12 cellular contexts compared by ENCODE assay signal in genomic region chr7:90768301-90768700, GRCh38.
DNase-seq lines count a peak whose midpoint lies in the region; ATAC-seq and TF ChIP-seq lines count a peak whose summit lies in the region.
"Had no signal": no experiment of that assay in that cellular context is flagged by ENCODE, and none has a peak within 500 bp of the region (broad histone marks: within the 10 kb centered on the region; RNA-seq: fewer than 3 reads in every experiment).

No MANE protein-coding gene starts in this region.

- H3K27ac Mint-ChIP-seq in Caco-2 (ENCODE audit: unreplicated experiment) (peak overlapping the region; percentile 92), osteocyte (ENCODE audit: unreplicated experiment) (peak overlapping the region; percentile 52)
- H3K27ac Mint-ChIP-seq: GM23338 had no signal

- H3K27me3 Mint-ChIP-seq in Caco-2 (ENCODE audit: insufficient read depth, unreplicated experiment) (no peaks in the 10 kb centered on the region), osteocyte (ENCODE audit: unreplicated experiment) (no peaks in the 10 kb centered on the region)

- H3K4me3 ChIP-seq in Caco-2 (ENCODE audit: low read depth, low read length) (no peak overlapping the region), hepatocyte (no peak overlapping the region)
- H3K4me3 ChIP-seq: GM23338, K562 had no signal

- no peak overlapping the region for H2AFZ ChIP-seq in hepatocyte
- H2AFZ ChIP-seq: GM23338 had no signal

- H3K9me3 ChIP-seq in Caco-2 (no peaks in the 10 kb centered on the region), hepatocyte (ENCODE audit: low read depth) (no peaks in the 10 kb centered on the region)

- H3K4me2 ChIP-seq in hepatocyte: no peak overlapping the region
- H3K4me2 ChIP-seq: GM23338 had no signal

- H3K36me3 Mint-ChIP-seq in Caco-2 (ENCODE audit: insufficient read depth, unreplicated experiment) (peaks cover 7% of the 10 kb centered on the region), osteocyte (ENCODE audit: unreplicated experiment) (peaks cover 15% of the 10 kb centered on the region)

- POLR2A ChIA-PET in Caco-2 (lab: Charles Lee): no interaction called here

- TF ChIP-seq CTCF in Caco-2 (IDR thresholded peaks at IDR 0.05; ENCODE audit: insufficient read depth in 1 of 2, low read depth in 1 of 2, low read length in 1 of 2, severe bottlenecking in 1 of 2, unreplicated experiment in 1 of 2) (no peak), hepatocyte (IDR thresholded peaks at IDR 0.05; ENCODE audit: poor library complexity) (no peak), osteocyte (IDR thresholded peaks at IDR 0.05) (no peak)

- WGBS in hepatocyte (ENCODE audit: low lambda C conversion rate, missing lambda C conversion rate): 78% methylated on average over 6 of the region's 6 CpGs

- H3K9me2 ChIP-seq in hepatocyte (replicated peaks; ENCODE audit: insufficient read depth): no peaks in the 10 kb centered on the region

- H3K79me2 ChIP-seq in hepatocyte: peaks cover 6% of the 10 kb centered on the region

- DNase-seq in Caco-2: no peak
- DNase-seq in NCI-H69 (lab: John Stamatoyannopoulos, UW): peak; percentile 47
- DNase-seq in hepatocyte (ENCODE audit: low spot score): no peak
- no peak for DNase-seq in osteocyte (ENCODE audit: extremely low spot score, unreplicated experiment)
- DNase-seq in NCI-H1048 (lab: John Stamatoyannopoulos, UW): no peak
- DNase-seq in globus pallidus (ENCODE audit: low spot score): no peak
- DNase-seq: GF-D8, NCI-H1092 treated with DMSO at 0.1 percent for 48 hours, NCI-H82 had no signal

- CTCF ChIA-PET in Caco-2 (lab: Charles Lee): no interaction called here

- BruUV-seq in Caco-2 (replicated peaks; lab: Mats Ljungman, UMichigan): no TSS peak

- H3K27me3 ChIP-seq in Caco-2 (replicated peaks; ENCODE audit: control insufficient read depth, insufficient read depth, low read length) (no peaks in the 10 kb centered on the region), hepatocyte (no peaks in the 10 kb centered on the region)

- H4K20me1 ChIP-seq in hepatocyte (ENCODE audit: insufficient read depth, poor library complexity, severe bottlenecking): no peaks in the 10 kb centered on the region

- H3K4me1 Mint-ChIP-seq in Caco-2 (ENCODE audit: low read depth, unreplicated experiment) (peaks cover 47% of the 10 kb centered on the region), osteocyte (ENCODE audit: unreplicated experiment) (peaks cover 52% of the 10 kb centered on the region)

- H3K27ac ChIP-seq in hepatocyte: peak overlapping the region; percentile 72

- H3K4me1 ChIP-seq in Caco-2 (peaks cover 41% of the 10 kb centered on the region), hepatocyte (ENCODE audit: insufficient read depth) (peaks cover 39% of the 10 kb centered on the region)

- no peaks in the 10 kb centered on the region; the same call in 1 of the 2 replicates for H3K36me3 ChIP-seq in Caco-2 (ENCODE audit: control insufficient read depth, insufficient read depth, low read length)
- H3K36me3 ChIP-seq in hepatocyte (replicated peaks; ENCODE audit: insufficient read depth, low read depth): no peaks in the 10 kb centered on the region

- H3K9me3 Mint-ChIP-seq in Caco-2 (ENCODE audit: unreplicated experiment) (peaks cover 17% of the 10 kb centered on the region), osteocyte (ENCODE audit: unreplicated experiment) (peaks cover 9% of the 10 kb centered on the region)

- H3K4me3 Mint-ChIP-seq in Caco-2 (ENCODE audit: unreplicated experiment) (no peak overlapping the region), osteocyte (ENCODE audit: unreplicated experiment) (no peak overlapping the region)
- H3K4me3 Mint-ChIP-seq: GM23338 had no signal

- intact Hi-C loops in Caco-2 (cut with micrococcal nuclease; ENCODE audit: unreplicated experiment): loop anchor here (5.0 kb wide), 1 partner anchor 159 kb away; no protein-coding TSS in a partner anchor

- ATAC-seq in HG02970 (IDR thresholded peaks at IDR 0.05; ENCODE audit: low FRiP score, unreplicated experiment): no peak
- ATAC-seq: GM23338, K562 had no signal
